29 cellular contexts compared by ENCODE assay signal in the genomic region with DNA sequence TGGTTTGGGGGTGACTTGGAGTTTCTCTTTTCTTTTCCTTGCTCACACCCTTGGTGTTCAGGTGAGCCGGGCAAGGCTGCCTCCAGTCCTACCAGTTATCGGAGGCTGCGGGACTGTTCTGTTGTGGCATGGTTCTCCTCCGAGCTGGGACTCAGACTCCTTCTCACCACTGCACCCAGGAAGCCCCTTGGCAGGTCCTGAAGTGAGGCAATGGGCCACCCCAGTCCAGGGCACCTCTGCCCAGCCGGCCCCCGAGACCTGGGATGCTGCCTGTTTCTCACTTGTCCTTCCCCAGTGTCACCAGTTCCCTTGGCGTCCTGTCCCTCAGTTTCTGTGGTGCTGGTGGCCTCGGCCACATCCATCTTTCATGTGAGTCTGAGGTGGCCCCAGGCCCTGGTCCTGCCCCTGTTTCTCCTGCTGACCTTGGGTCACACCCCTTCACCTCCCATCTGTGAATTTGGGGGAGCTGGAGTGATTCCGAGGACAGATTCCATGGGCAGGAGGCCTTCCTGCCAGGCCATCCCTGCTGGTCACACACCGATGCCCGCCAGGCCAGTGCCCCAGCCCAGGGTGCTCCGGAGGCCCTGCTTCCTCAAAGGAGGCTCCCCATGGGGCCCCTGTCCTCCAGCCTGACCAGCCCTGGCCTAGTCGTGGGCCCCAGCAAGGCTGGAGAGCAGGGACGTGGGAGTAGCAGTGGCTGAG. TPM values are rescaled to one million over a fixed set of nuclear protein-coding genes. Genes with fewer than 3 reads are reported as not detected.
"Had no signal": no experiment of that assay in that cellular context is flagged by ENCODE, and none has a peak within 500 bp of the region (broad histone marks: within the 10 kb centered on the region; RNA-seq: fewer than 3 reads in every experiment).

No MANE protein-coding gene starts in this region.

- H2AFZ ChIP-seq: hepatocyte had no signal

- H3K9me3 ChIP-seq: ovary, stomach, suprapubic skin, tibial nerve had no signal

- DNase-seq: activated CD4-positive, alpha-beta T cell treated with anti-CD3 and anti-CD28 coated beads, Interleukin-2, amount 10 ng/mL, durations not matched to agents 7 days and 5 days; activated CD4-positive, CD25-positive, alpha-beta regulatory T cell treated with anti-CD3 and anti-CD28 coated beads, Interleukin-2, amount 50 U/mL, for 72 hours; activated CD8-positive, alpha-beta memory T cell treated with anti-CD3 and anti-CD28 coated beads, Interleukin-2, amount 10 ng/mL, durations not matched to agents 7 days and 5 days; activated CD8-positive, alpha-beta T cell treated with anti-CD3 and anti-CD28 coated beads for 36 hours; activated gamma-delta T cell; activated naive CD4-positive, alpha-beta T cell treated with anti-CD3 and anti-CD28 coated beads, Interleukin-2, amount 50 U/mL, for 16 hours; activated naive CD8-positive, alpha-beta T cell treated with anti-CD3 and anti-CD28 coated beads, Interleukin-2, amount 50 U/mL, for 24 hours; activated T-cell treated with anti-CD3 and anti-CD28 coated beads for 4 hours; caudate nucleus; dermis blood vessel endothelial cell; effector memory CD4-positive, alpha-beta T cell; foreskin keratinocyte; immature natural killer cell; naive thymus-derived CD4-positive, alpha-beta T cell; ovary; small intestine; stimulated activated CD4-positive, alpha-beta T cell treated with anti-CD3 and anti-CD28 coated beads, Interleukin-15, amount 100 ng/mL, for 24 hours; stomach; WERI-Rb-1 had no signal

- H3K27ac ChIP-seq: foreskin keratinocyte, hepatocyte, ovary, stomach, suprapubic skin, tibial nerve, WERI-Rb-1 had no signal

- ATAC-seq: activated CD8-positive, alpha-beta memory T cell treated with anti-CD3 and anti-CD28 coated beads, Interleukin-2, amount 10 ng/mL, durations not matched to agents 7 days and 5 days; activated CD8-positive, alpha-beta T cell treated with anti-CD3 and anti-CD28 coated beads for 36 hours; activated naive CD8-positive, alpha-beta T cell treated with anti-CD3 and anti-CD28 coated beads, Interleukin-2, amount 50 U/mL, for 24 hours; foreskin keratinocyte; naive thymus-derived CD4-positive, alpha-beta T cell; sciatic nerve; stimulated activated memory B cell treated with anti-CD40 and anti-IgM and Interleukin-4, amounts not matched to agents 10 μg/mL and 1 μg/mL and 100 μg/mL, for 72 hours had no signal

- H3K4me2 ChIP-seq: hepatocyte had no signal

- H3K27me3 ChIP-seq: hepatocyte, ovary, stomach, tibial nerve had no signal

- H3K36me3 ChIP-seq: ovary, stomach, suprapubic skin, WERI-Rb-1 had no signal

- H3K4me3 ChIP-seq: hepatocyte, lung, ovary, stomach, suprapubic skin, tibial nerve had no signal

- FAIRE-seq: small intestine, urothelium cell line had no signal

- H3K4me1 ChIP-seq: foreskin keratinocyte had no signal

- H3K79me2 ChIP-seq: hepatocyte had no signal

RNA-seq across cellular contexts. Expression of gene KLHL30, which starts 6.6 kb away (rescaled TPM):
- total RNA-seq: activated CD4-positive, alpha-beta T cell treated with anti-CD3 and anti-CD28 coated beads, Interleukin-2, amount 10 ng/mL, durations not matched to agents 7 days and 5 days; activated CD8-positive, alpha-beta memory T cell treated with anti-CD3 and anti-CD28 coated beads, Interleukin-2, amount 10 ng/mL, durations not matched to agents 7 days and 5 days; activated CD8-positive, alpha-beta T cell treated with anti-CD3 and anti-CD28 coated beads for 36 hours; activated T-helper 1 cell treated with anti-CD3 and anti-CD28 coated beads, Interleukin-12 subunit alpha, Interleukin-12 subunit beta, Interleukin-2, Interleukin-4 antibody, amounts not matched to agents 30 ng/mL and 10 ng/mL and 1 ng/mL, durations not matched to agents 14 hours and 24 hours and 36 hours; dermis blood vessel endothelial cell; foreskin keratinocyte; hepatocyte; naive thymus-derived CD4-positive, alpha-beta T cell; pulmonary artery endothelial cell; T-helper 2 cell treated with Interferon-gamma antibody and Interleukin-4, amounts not matched to agents 100 ng/mL and 5 ng/mL, for 36 hours had no signal
- polyA plus RNA-seq: foreskin keratinocyte; immature natural killer cell; naive thymus-derived CD4-positive, alpha-beta T cell had no signal

RNA-seq across cellular contexts. Expression of gene ERFE, which starts 26.9 kb away (rescaled TPM):
- total RNA-seq: activated CD4-positive, alpha-beta T cell treated with anti-CD3 and anti-CD28 coated beads, Interleukin-2, amount 10 ng/mL, durations not matched to agents 7 days and 5 days; activated CD8-positive, alpha-beta memory T cell treated with anti-CD3 and anti-CD28 coated beads, Interleukin-2, amount 10 ng/mL, durations not matched to agents 7 days and 5 days; activated T-helper 1 cell treated with anti-CD3 and anti-CD28 coated beads, Interleukin-12 subunit alpha, Interleukin-12 subunit beta, Interleukin-2, Interleukin-4 antibody, amounts not matched to agents 30 ng/mL and 10 ng/mL and 1 ng/mL, durations not matched to agents 14 hours and 24 hours and 36 hours; suprapubic skin; tibial nerve had no signal
- polyA plus RNA-seq: naive thymus-derived CD4-positive, alpha-beta T cell had no signal

RNA-seq across cellular contexts. Expression of gene ESPNL, which starts 31.8 kb away (rescaled TPM):
- total RNA-seq: dermis blood vessel endothelial cell, sciatic nerve had no signal
- polyA plus RNA-seq: immature natural killer cell; naive thymus-derived CD4-positive, alpha-beta T cell had no signal
